8 cellular contexts compared by ENCODE assay signal in the genomic region with DNA sequence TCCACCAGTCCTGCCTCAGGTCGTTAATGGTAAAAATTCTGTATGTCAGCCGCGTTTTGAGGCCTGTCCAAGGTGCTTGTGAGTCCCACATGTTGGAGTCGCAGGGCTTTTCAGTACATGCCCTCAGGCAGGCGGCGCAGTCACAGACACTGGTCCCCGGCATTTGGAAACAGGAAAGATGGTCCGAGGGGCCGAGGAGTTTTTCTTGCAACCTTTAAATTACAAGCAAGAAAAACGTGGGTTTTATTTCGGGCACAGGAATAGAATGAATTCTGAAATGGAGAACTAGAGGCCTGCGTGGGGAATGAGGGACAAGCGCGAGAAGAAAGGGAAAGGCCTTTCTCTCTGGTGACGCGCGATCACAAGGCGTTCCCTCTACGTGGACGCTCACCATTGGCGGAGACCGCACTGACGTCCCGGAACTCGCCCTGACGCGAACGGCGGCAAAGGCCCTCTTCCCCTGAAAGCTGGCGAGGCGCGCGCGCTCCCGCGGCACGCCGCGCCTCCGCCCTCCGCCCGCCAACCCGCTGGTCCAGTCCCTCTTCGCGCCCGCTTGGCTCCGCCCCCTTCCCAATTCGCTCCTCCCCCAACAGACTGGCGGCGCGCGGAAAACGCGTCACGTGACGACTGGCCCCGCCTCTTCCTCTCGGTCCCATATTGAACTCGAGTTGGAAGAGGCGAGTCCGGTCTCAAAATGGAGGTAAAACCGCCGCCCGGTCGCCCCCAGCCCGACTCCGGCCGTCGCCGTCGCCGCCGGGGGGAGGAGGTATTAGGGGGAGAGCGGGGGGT. TPM values are rescaled to one million over a fixed set of nuclear protein-coding genes. Genes with fewer than 3 reads are reported as not detected.
A peak's percentile ranks its signal among the peaks of the same experiment; 100 is the strongest.
DNase-seq lines count a peak whose midpoint lies in the region; ATAC-seq and TF ChIP-seq lines count a peak whose summit lies in the region.

A gene (plus strand): TSS at position 689 of the 789 bp plus-strand sequence. CDS start 6 bp downstream, at position 695.

- H3K27me3 ChIP-seq in breast epithelium: no peaks in the 10 kb centered on the region
- no peaks in the 10 kb centered on the region for H3K27me3 ChIP-seq in skeletal muscle tissue (ENCODE audit: control insufficient read depth in 3 of 3, insufficient read depth in 3 of 3, low read length in 3 of 3)

- ATAC-seq in GM18870 (IDR thresholded peaks at IDR 0.05; ENCODE audit: unreplicated experiment) (peak; percentile 77), HG03135 (IDR thresholded peaks at IDR 0.05; ENCODE audit: unreplicated experiment) (peak; percentile 86)

- POLR2A ChIA-PET in AG04449 (lab: Yijun Ruan, JAX): interaction anchor here (0.8 to 1.7 kb wide), 4 partner anchors 10 to 52 kb away, joined by 3 to 20 read pairs (median 8); a partner anchor contains a TSS

- peaks cover 0 to 6% of the 10 kb centered on the region in 2 donors for H3K4me1 ChIP-seq in breast epithelium
- peaks cover 30 to 41% (median 38%) of the 10 kb centered on the region in 3 donors for H3K4me1 ChIP-seq in skeletal muscle tissue (ENCODE audit: control insufficient read depth in 3 of 3, insufficient read depth in 3 of 3, low read length in 3 of 3)

- H3K36me3 ChIP-seq in breast epithelium: no peaks in the 10 kb centered on the region
- H3K36me3 ChIP-seq in skeletal muscle tissue (ENCODE audit: control insufficient read depth in 3 of 3, insufficient read depth in 3 of 3, low read length in 3 of 3): peaks cover 14 to 20% (median 15%) of the 10 kb centered on the region in 3 donors

- H3K9me3 ChIP-seq in breast epithelium (no peaks in the 10 kb centered on the region), iPS-18c (ENCODE audit: control insufficient read depth, insufficient read depth, low read length) (no peaks in the 10 kb centered on the region), skeletal muscle tissue (ENCODE audit: control insufficient read depth in 3 of 3, low read length in 3 of 3) (no peaks in the 10 kb centered on the region)

- peak; percentile 23 for TF ChIP-seq CTCF in AG04449 (IDR thresholded peaks at IDR 0.05; ENCODE audit: insufficient read depth, low read length, missing control alignments)
- TF ChIP-seq CTCF in VCaP (conservative IDR thresholded peaks at IDR 0.05): no peak
- TF ChIP-seq CTCF in breast epithelium (IDR thresholded peaks at IDR 0.05): peak in 1 of 3 donors; percentile 32

- DNase-seq in AG04449 (ENCODE audit: low read depth, low spot score) (peak; percentile 91), NCI-H2196 treated with DMSO at 0.1 percent for 48 hours (lab: John Stamatoyannopoulos, UW; ENCODE audit: unreplicated experiment) (peak; percentile 96), breast epithelium (ENCODE audit: low spot score in 2 of 2) (peak; percentile 98 to 99)

- CTCF ChIA-PET in AG04449 (lab: Yijun Ruan, JAX): interaction anchor here (1.0 to 1.5 kb wide), 2 partner anchors 13 to 48 kb away, joined by 4 read pairs; no protein-coding TSS in a partner anchor

- intact Hi-C loops in breast epithelium (cut with DNase I; ENCODE audit: low total_unique reads): loop anchor here (2.0 kb wide), 1 partner anchor 53 kb away; a partner anchor contains a TSS

- H3K27ac ChIP-seq in VCaP (peak within 1 kb of the TSS; percentile 97), breast epithelium (peak within 1 kb of the TSS; percentile 100), skeletal muscle tissue (ENCODE audit: low read depth, low read length) (peak within 1 kb of the TSS; percentile 100)

- peak within 1 kb of the TSS; percentile 94 to 98 (median 94) for H3K9ac ChIP-seq in skeletal muscle tissue (ENCODE audit: low read depth in 1 of 3, low read length in 3 of 3)

- peak; percentile 92 for TF ChIP-seq POLR2A in breast epithelium (IDR thresholded peaks at IDR 0.05)

- H3K4me3 ChIP-seq in AG04449 (ENCODE audit: low read depth, low read length): peak within 1 kb of the TSS; percentile 65
- H3K4me3 ChIP-seq in breast epithelium: peak within 1 kb of the TSS; percentile 86 to 93 (median 92)
- H3K4me3 ChIP-seq in iPS-18c (ENCODE audit: insufficient read depth, low read depth, low read length): peak within 1 kb of the TSS; percentile 85
- H3K4me3 ChIP-seq in skeletal muscle tissue (ENCODE audit: low read length in 3 of 3): peak within 1 kb of the TSS; percentile 87 to 93 (median 92)

RNA-seq across cellular contexts. Expression of the gene that starts here (rescaled TPM):
- total RNA-seq in breast epithelium (10 to 100 TPM; 60.6 to 100.0 (median 95.9) TPM), skeletal muscle tissue (49.1 TPM)

Comparison
In these comparisons a context has a peak if more than half of its experiments do, and no peak if none do; other contexts are left out.
1. Peak in every context shown above with its lines: DNase-seq, ATAC-seq, H3K4me3 ChIP-seq and H3K27ac ChIP-seq.